In genomic region chr15:65960586-65960985, GRCh38 we compare ENCODE assay signal across 23 cellular contexts.
"Had no signal": no experiment of that assay in that cellular context is flagged by ENCODE, and none has a peak within 500 bp of the region (broad histone marks: within the 10 kb centered on the region; RNA-seq: fewer than 3 reads in every experiment).

No MANE protein-coding gene starts in this region.

- DNase-seq: activated CD4-positive, alpha-beta T cell treated with anti-CD3 and anti-CD28 coated beads for 4 hours; activated CD4-positive, alpha-beta T cell treated with anti-CD3 and anti-CD28 coated beads, Interleukin-2, amount 50 U/mL, for 4 hours; activated effector memory CD4-positive, alpha-beta T cell treated with Interleukin-2 at 50 U/mL for 16 hours; activated naive CD4-positive, alpha-beta T cell treated with Interleukin-2 at 50 U/mL for 16 hours; aorta; body of pancreas; cerebellar nuclear complex; colonic mucosa; effector CD8-positive, alpha-beta T cell; glutamatergic neuron; islet precursor cell; left ventricle myocardium inferior; mucosa of descending colon; stimulated activated naive CD4-positive, alpha-beta T cell had no signal

- H3K4me3 ChIP-seq: body of pancreas, cardiac muscle cell, colonic mucosa, left ventricle myocardium inferior, lung, mucosa of descending colon, right atrium auricular region, tibial nerve had no signal

- H3K27me3 ChIP-seq: body of pancreas, colonic mucosa, right atrium auricular region had no signal

- H3K27ac ChIP-seq: body of pancreas, cardiac muscle cell, colonic mucosa, left ventricle myocardium inferior, right atrium auricular region, tibial nerve, VCaP had no signal

- H3K9me3 ChIP-seq: body of pancreas, colonic mucosa, left ventricle myocardium inferior, mucosa of descending colon, right atrium auricular region, tibial nerve had no signal

- ATAC-seq: body of pancreas; mucosa of descending colon; natural killer cell treated with Interleukin-12 subunit alpha and Interleukin-12 subunit beta and Interleukin-15 and Interleukin-18, amount 100 ng/mL, for 72 hours had no signal

- H3K36me3 ChIP-seq: cardiac muscle cell, colonic mucosa, left ventricle myocardium inferior, right atrium auricular region, tibial nerve had no signal

- H3K4me1 ChIP-seq: body of pancreas, colonic mucosa, right atrium auricular region, tibial nerve had no signal

- FAIRE-seq: endometrium, frontal cortex, TTC549 had no signal
